ENCODE assay signal across 26 cellular contexts in the genomic region with DNA sequence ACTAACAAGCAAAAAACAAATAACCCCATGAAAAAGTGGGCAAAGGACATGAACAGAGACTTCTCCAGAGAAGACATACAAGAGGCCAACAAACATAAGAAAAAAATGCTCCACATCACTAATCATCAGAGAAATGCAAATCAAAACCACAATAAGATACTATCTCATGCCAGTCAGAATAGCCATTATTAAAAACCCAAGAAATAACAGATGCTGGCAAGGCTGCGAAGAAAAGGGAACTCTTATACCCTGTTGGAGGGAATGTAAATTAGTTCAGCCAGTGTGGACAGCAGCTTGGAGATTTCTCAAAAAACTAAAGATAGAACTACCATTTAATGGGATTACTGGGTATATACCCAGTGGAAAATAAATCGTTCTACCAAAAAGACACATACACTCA.
DNase-seq lines count a peak whose midpoint lies in the region; FAIRE-seq and TF ChIP-seq lines count a peak whose summit lies in the region.
"Had no signal": no experiment of that assay in that cellular context is flagged by ENCODE, and none has a peak within 500 bp of the region (broad histone marks: within the 10 kb centered on the region; RNA-seq: fewer than 3 reads in every experiment).

No MANE protein-coding gene starts in this region.

- no peaks in the 10 kb centered on the region for H3K36me3 ChIP-seq in Karpas-422 (ENCODE audit: insufficient read depth, low read length)
- H3K36me3 ChIP-seq in OCI-LY7 (ENCODE audit: insufficient read depth, low read length): no peaks in the 10 kb centered on the region
- H3K36me3 ChIP-seq in astrocyte (ENCODE audit: insufficient read depth, low read length): no peaks in the 10 kb centered on the region
- H3K36me3 ChIP-seq in neural progenitor cell: peaks cover 6% of the 10 kb centered on the region
- no peaks in the 10 kb centered on the region for H3K36me3 ChIP-seq in transverse colon
- no peaks in the 10 kb centered on the region for H3K36me3 ChIP-seq in SJCRH30
- H3K36me3 ChIP-seq: BLaER1 treated with 17β-estradiol and CSF1 and Interleukin-3, amounts not matched to agents 10 nM and 100 nM had no signal

- H3K4me1 ChIP-seq in Karpas-422 (ENCODE audit: low read length) (peaks cover 92% of the 10 kb centered on the region), OCI-LY7 (ENCODE audit: insufficient read depth, low read length, poor library complexity, severe bottlenecking) (no peaks in the 10 kb centered on the region), astrocyte (ENCODE audit: insufficient read depth, low read length) (no peaks in the 10 kb centered on the region), neural progenitor cell (peaks cover 77% of the 10 kb centered on the region), transverse colon (no peaks in the 10 kb centered on the region), SJCRH30 (no peaks in the 10 kb centered on the region)

- H3K36me3 Mint-ChIP-seq in astrocyte (ENCODE audit: low read depth, unreplicated experiment) (no peaks in the 10 kb centered on the region), neural progenitor cell (peaks cover 10% of the 10 kb centered on the region)
- H3K36me3 Mint-ChIP-seq: T-cell had no signal

- no peak overlapping the region for H3K4me3 Mint-ChIP-seq in astrocyte (ENCODE audit: unreplicated experiment)
- H3K4me3 Mint-ChIP-seq in neural progenitor cell: no peak overlapping the region
- H3K4me3 Mint-ChIP-seq: CD4-positive, alpha-beta T cell; T-cell had no signal

- no peak for TF ChIP-seq POLR2A in transverse colon (IDR thresholded peaks at IDR 0.05)

- 77 to 78% methylated on average over 2 of the region's 2 CpGs for WGBS in transverse colon (ENCODE audit: low coverage in 1 of 2), 2 donors

- no peaks in the 10 kb centered on the region for H3K27me3 ChIP-seq in Karpas-422 (ENCODE audit: low read length)
- H3K27me3 ChIP-seq in astrocyte (ENCODE audit: insufficient read depth, low read length): no peaks in the 10 kb centered on the region
- H3K27me3 ChIP-seq in neural progenitor cell: no peaks in the 10 kb centered on the region
- H3K27me3 ChIP-seq in transverse colon: no peaks in the 10 kb centered on the region
- no peaks in the 10 kb centered on the region for H3K27me3 ChIP-seq in SJCRH30
- H3K27me3 ChIP-seq: BLaER1 treated with 17β-estradiol and CSF1 and Interleukin-3, amounts not matched to agents 10 nM and 100 nM had no signal

- H3K4me1 Mint-ChIP-seq in astrocyte (ENCODE audit: low read depth, unreplicated experiment) (no peaks in the 10 kb centered on the region), neural progenitor cell (peaks cover 4% of the 10 kb centered on the region)
- H3K4me1 Mint-ChIP-seq: T-cell had no signal

- H2AFZ ChIP-seq in Karpas-422 (ENCODE audit: low read length) (no peak overlapping the region), OCI-LY7 (ENCODE audit: low read length) (no peak overlapping the region), astrocyte (ENCODE audit: low read depth, low read length) (no peak overlapping the region), neural progenitor cell (replicated peaks) (no peak overlapping the region)
- H2AFZ ChIP-seq: PC-9 had no signal

- H3K27ac ChIP-seq in Karpas-422 (ENCODE audit: low read length): peak overlapping the region; percentile 98
- H3K27ac ChIP-seq in OCI-LY7 (ENCODE audit: low read depth, low read length, poor library complexity, severe bottlenecking): no peak overlapping the region
- H3K27ac ChIP-seq in astrocyte (ENCODE audit: low read depth, low read length): no peak overlapping the region
- H3K27ac ChIP-seq in neural progenitor cell: peak overlapping the region; percentile 96
- no peak overlapping the region for H3K27ac ChIP-seq in transverse colon
- no peak overlapping the region for H3K27ac ChIP-seq in SJCRH30
- H3K27ac ChIP-seq: BLaER1 treated with 17β-estradiol and CSF1 and Interleukin-3, amounts not matched to agents 10 nM and 100 nM; PC-9; SK-N-MC had no signal

- peak overlapping the region; percentile 74 for H3K9ac ChIP-seq in Karpas-422 (ENCODE audit: low read length)
- no peak overlapping the region for H3K9ac ChIP-seq in astrocyte (ENCODE audit: low read length)
- H3K9ac ChIP-seq in neural progenitor cell: no peak overlapping the region
- H3K9ac ChIP-seq: BLaER1 treated with 17β-estradiol and CSF1 and Interleukin-3, amounts not matched to agents 10 nM and 100 nM had no signal

- POLR2A ChIA-PET in OCI-LY7 (lab: Charles Lee): interaction anchor here (1.0 to 4.9 kb wide), 3 partner anchors 15 to 77 kb away, joined by 3 to 26 read pairs (median 6); no protein-coding TSS in a partner anchor

- no TSS peak for BruUV-seq in OCI-LY7 (replicated peaks; lab: Mats Ljungman, UMichigan)

- peaks cover 48% of the 10 kb centered on the region for H3F3A ChIP-seq in neural progenitor cell (ENCODE audit: low read depth)

- H3K27me3 Mint-ChIP-seq in astrocyte (ENCODE audit: low read depth, unreplicated experiment): peaks cover 3% of the 10 kb centered on the region
- H3K27me3 Mint-ChIP-seq in neural progenitor cell (ENCODE audit: insufficient read depth, low read depth): no peaks in the 10 kb centered on the region
- H3K27me3 Mint-ChIP-seq: CD4-positive, alpha-beta T cell; T-cell had no signal

- in situ Hi-C loops in transverse colon (cut with MboI; ENCODE audit: low pct_ligation_motif_present in 1 of 4, low pct_unique_long_range_greater_than_20kb in 1 of 4, low sequenced_read_pairs in 3 of 4): no loop called here

- H4K20me1 ChIP-seq in Karpas-422 (ENCODE audit: insufficient read depth, low read depth, low read length): no peaks in the 10 kb centered on the region
- no peaks in the 10 kb centered on the region for H4K20me1 ChIP-seq in OCI-LY7 (ENCODE audit: insufficient read depth, low read length)
- no peaks in the 10 kb centered on the region for H4K20me1 ChIP-seq in astrocyte (ENCODE audit: insufficient read depth, low read length)
- no peaks in the 10 kb centered on the region for H4K20me1 ChIP-seq in neural progenitor cell (ENCODE audit: low read depth)
- H4K20me1 ChIP-seq: BLaER1 treated with 17β-estradiol and CSF1 and Interleukin-3, amounts not matched to agents 10 nM and 100 nM had no signal

- H3K4me3 ChIP-seq in Karpas-422 (ENCODE audit: low read length) (peak overlapping the region; percentile 56), OCI-LY7 (ENCODE audit: low read depth, low read length, poor library complexity, severe bottlenecking) (no peak overlapping the region), astrocyte (ENCODE audit: insufficient read depth, low read depth, low read length) (no peak overlapping the region), neural progenitor cell (peak overlapping the region; percentile 18), transverse colon (no peak overlapping the region), SJCRH30 (no peak overlapping the region)
- H3K4me3 ChIP-seq: BLaER1 treated with 17β-estradiol and CSF1 and Interleukin-3, amounts not matched to agents 10 nM and 100 nM; PC-9; SK-N-MC had no signal

- no peak overlapping the region for H3K27ac Mint-ChIP-seq in astrocyte (ENCODE audit: unreplicated experiment)
- no peak overlapping the region for H3K27ac Mint-ChIP-seq in neural progenitor cell
- H3K27ac Mint-ChIP-seq: CD4-positive, alpha-beta T cell; T-cell had no signal

- TF ChIP-seq CTCF in OCI-LY7 (conservative IDR thresholded peaks at IDR 0.05; ENCODE audit: low read length) (no peak), astrocyte (IDR thresholded peaks at IDR 0.05; ENCODE audit: insufficient read depth, low read depth, low read length) (no peak), neural progenitor cell (IDR thresholded peaks at IDR 0.05) (no peak), transverse colon (IDR thresholded peaks at IDR 0.05) (no peak)

- no peak for TF ChIP-seq EP300 in transverse colon (IDR thresholded peaks at IDR 0.05; ENCODE audit: low read depth)

- no peaks in the 10 kb centered on the region for H3K9me3 ChIP-seq in Karpas-422 (ENCODE audit: low read length)
- H3K9me3 ChIP-seq in OCI-LY7 (ENCODE audit: low read length): no peaks in the 10 kb centered on the region
- no peaks in the 10 kb centered on the region for H3K9me3 ChIP-seq in astrocyte (ENCODE audit: insufficient read depth, low read depth, low read length)
- H3K9me3 ChIP-seq in neural progenitor cell (ENCODE audit: low read depth): no peaks in the 10 kb centered on the region
- H3K9me3 ChIP-seq in transverse colon: no peaks in the 10 kb centered on the region
- no peaks in the 10 kb centered on the region for H3K9me3 ChIP-seq in SJCRH30 (replicated peaks)
- H3K9me3 ChIP-seq: BLaER1 treated with 17β-estradiol and CSF1 and Interleukin-3, amounts not matched to agents 10 nM and 100 nM had no signal

- CTCF ChIA-PET in OCI-LY7 (lab: Charles Lee; ENCODE audit: unreplicated experiment): no interaction called here

- H3K79me2 ChIP-seq in Karpas-422 (ENCODE audit: low read length) (peaks cover 75% of the 10 kb centered on the region), OCI-LY7 (ENCODE audit: insufficient read depth, low read depth, low read length) (no peaks in the 10 kb centered on the region), astrocyte (ENCODE audit: insufficient read depth, low read length) (no peaks in the 10 kb centered on the region), neural progenitor cell (ENCODE audit: low read depth) (peaks cover 99% of the 10 kb centered on the region)

- no peak for FAIRE-seq in astrocyte (lab: Jason Lieb, UNC)
- FAIRE-seq: G401.6 had no signal

- H3K9me2 ChIP-seq in Karpas-422 (replicated peaks; ENCODE audit: insufficient read depth, low read length): no peaks in the 10 kb centered on the region
- no peaks in the 10 kb centered on the region for H3K9me2 ChIP-seq in OCI-LY7 (ENCODE audit: insufficient read depth, low read length)

- H3K9me3 Mint-ChIP-seq in astrocyte (ENCODE audit: unreplicated experiment) (no peaks in the 10 kb centered on the region), neural progenitor cell (peaks cover 6% of the 10 kb centered on the region)
- H3K9me3 Mint-ChIP-seq: CD4-positive, alpha-beta T cell; T-cell had no signal

- H3K4me2 ChIP-seq in Karpas-422 (ENCODE audit: low read depth, low read length, poor library complexity, severe bottlenecking) (peak overlapping the region; percentile 79), OCI-LY7 (ENCODE audit: low read length) (0 out of 2 replicates have a peak overlapping the region, but pooled peaks have one; percentile 0), astrocyte (ENCODE audit: low read length) (no peak overlapping the region), neural progenitor cell (peak overlapping the region; percentile 68)
- H3K4me2 ChIP-seq: PC-9 had no signal

- DNase-seq in Karpas-422 (peak; percentile 88), OCI-LY7 (ENCODE audit: low spot score) (no peak), astrocyte (ENCODE audit: low read depth) (peak; percentile 16), neural progenitor cell (ENCODE audit: low spot score) (no peak), cortex of kidney (lab: John Stamatoyannopoulos, UW) (no peak), transverse colon (no peak), SJCRH30 (no peak)
- DNase-seq: CD4-positive, alpha-beta T cell; COR-L47; DMS53; IMR-90; KG1; NCI-H1092 treated with DMSO at 0.1 percent for 48 hours; NCI-H1436; NCI-H187; NCI-H2081 treated with DMSO at 0.1 percent for 48 hours; NCI-H2171 treated with DMSO at 0.1 percent for 48 hours; NCI-H345; NCI-H510A treated with DMSO at 0.1 percent for 48 hours; NCI-H774; PC-9; SHP77 treated with DMSO at 0.1 percent for 48 hours; T-cell had no signal

- intact Hi-C loops in OCI-LY7 (cut with micrococcal nuclease; ENCODE audit: unreplicated experiment) (loop anchor here (2.0 kb wide), 1 partner anchor 79 kb away; no protein-coding TSS in a partner anchor), transverse colon (cut with DNase I; ENCODE audit: low total_unique reads) (no loop called here)

Comparison
In these comparisons a context has a peak if more than half of its experiments do, and no peak if none do; other contexts are left out.
1. DNase-seq: peak in Karpas-422 (single experiment) and astrocyte (single experiment); none in OCI-LY7 (single experiment), neural progenitor cell (single experiment), cortex of kidney (single experiment), transverse colon (single experiment) and SJCRH30 (0 of 2).
2. H3K27ac ChIP-seq: peak in Karpas-422 (single experiment) and neural progenitor cell (single experiment); none in OCI-LY7 (single experiment), astrocyte (single experiment), transverse colon (0 of 4) and SJCRH30 (single experiment).
3. H3K4me3 ChIP-seq: peak in Karpas-422 (single experiment) and neural progenitor cell (single experiment); none in OCI-LY7 (single experiment), astrocyte (single experiment), transverse colon (0 of 4) and SJCRH30 (single experiment).